In the genomic region with DNA sequence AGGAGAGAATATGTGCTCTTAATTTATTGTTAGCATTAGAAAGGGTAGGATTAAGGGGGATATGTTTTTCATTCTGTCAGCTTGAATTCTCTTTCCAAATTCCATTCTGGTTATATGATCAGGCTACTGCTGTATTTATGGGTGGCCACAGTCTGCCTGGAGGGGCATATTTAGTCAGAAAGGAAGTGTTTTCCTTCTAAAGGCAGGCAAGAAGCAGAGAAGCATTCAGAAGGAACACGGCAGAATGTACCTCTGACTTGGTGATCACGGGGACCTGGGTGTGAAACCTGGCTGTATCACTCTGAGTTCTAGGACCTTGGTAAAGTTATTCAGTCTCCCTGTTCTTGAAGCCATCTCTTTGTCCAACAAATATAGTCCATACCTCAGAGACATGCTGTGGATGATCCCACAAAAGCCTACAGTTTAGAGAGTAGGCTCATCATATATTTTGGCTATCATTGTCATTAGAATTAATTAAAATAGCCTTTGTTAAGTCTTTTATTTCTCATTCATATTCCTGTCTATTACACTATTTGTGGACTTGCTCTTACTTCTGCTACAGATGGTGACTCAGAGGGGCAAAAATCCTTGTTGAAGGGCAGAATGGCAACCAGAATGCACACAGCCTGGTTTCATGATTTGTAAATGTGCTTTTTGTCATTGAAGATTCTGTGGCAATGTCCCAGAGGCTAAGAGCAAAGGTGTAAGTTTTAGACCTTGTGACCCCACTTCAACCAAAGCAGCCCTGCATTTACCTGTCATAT, we compare ENCODE assay signal across 18 cellular contexts. TPM values are rescaled to one million over a fixed set of nuclear protein-coding genes. Genes with fewer than 3 reads are reported as not detected.
A peak's percentile ranks its signal among the peaks of the same experiment; 100 is the strongest.
DNase-seq lines count a peak whose midpoint lies in the region; ATAC-seq, FAIRE-seq and TF ChIP-seq lines count a peak whose summit lies in the region.
"Had no signal": no experiment of that assay in that cellular context is flagged by ENCODE, and none has a peak within 500 bp of the region (broad histone marks: within the 10 kb centered on the region; RNA-seq: fewer than 3 reads in every experiment).

No MANE protein-coding gene starts in this region.

- TF ChIP-seq POLR2A in IMR-90 (IDR thresholded peaks at IDR 0.05; ENCODE audit: low read depth, low read length) (no peak; the same call in 1 of the 2 replicates), transverse colon (IDR thresholded peaks at IDR 0.05) (no peak)

- TF ChIP-seq RAD21 in IMR-90 (IDR thresholded peaks at IDR 0.05; ENCODE audit: low read length), result no peak

- H3K23ac ChIP-seq in IMR-90 (ENCODE audit: low read depth, low read length), result peak overlapping the region; percentile 92; the same call in 1 of the 2 replicates

- TSS peak; percentile 86 for BruUV-seq in IMR-90 (replicated peaks; lab: Mats Ljungman, UMichigan)

- H2AK5ac ChIP-seq in IMR-90 (ENCODE audit: low read depth, low read length), result peak overlapping the region; percentile 58

- no peak overlapping the region for H2AK9ac ChIP-seq in IMR-90 (replicated peaks; ENCODE audit: low read depth, low read length, poor library complexity)

- H3K9me1 ChIP-seq in IMR-90 (ENCODE audit: insufficient read depth, low read length), result peaks cover 9% of the 10 kb centered on the region; the same call in 1 of the 2 replicates
- no peaks in the 10 kb centered on the region for H3K9me1 ChIP-seq in keratinocyte (ENCODE audit: control insufficient read depth, extremely low read depth, insufficient read depth, low read length)

- H3K27ac ChIP-seq in IMR-90 (ENCODE audit: insufficient read depth, low read length) (peak overlapping the region; percentile 71), astrocyte (ENCODE audit: low read depth, low read length) (peak overlapping the region; percentile 89), keratinocyte (ENCODE audit: control insufficient read depth, insufficient read depth, low read length) (peak overlapping the region; percentile 96), transverse colon (peak overlapping the region; percentile 83 to 86 (median 84))
- H3K27ac ChIP-seq: VCaP had no signal

- peak overlapping the region; percentile 82 for H3K4ac ChIP-seq in IMR-90 (ENCODE audit: low read depth, low read length)

- H3K18ac ChIP-seq in IMR-90 (ENCODE audit: low read depth, low read length), result peak overlapping the region; percentile 98

- peaks cover 29% of the 10 kb centered on the region for H3K36me3 Mint-ChIP-seq in astrocyte (ENCODE audit: low read depth, unreplicated experiment)
- H3K36me3 Mint-ChIP-seq: activated naive CD8-positive, alpha-beta T cell treated with anti-CD3 and anti-CD28 coated beads, Interleukin-2, amount 10 ng/mL, durations not matched to agents 7 days and 5 days; IgD-negative memory B cell had no signal

- FAIRE-seq in astrocyte (lab: Jason Lieb, UNC) (no peak), keratinocyte (lab: Jason Lieb, UNC) (peak; percentile 80)

- intact Hi-C loops in IMR-90 (cut with micrococcal nuclease), result loop anchor here (5.0 kb wide), 1 partner anchor 252 kb away; no protein-coding TSS in a partner anchor
- intact Hi-C loops in transverse colon (cut with DNase I; ENCODE audit: low total_unique reads), result no loop called here

- H4K5ac ChIP-seq in IMR-90 (ENCODE audit: low read depth, low read length), result peak overlapping the region; percentile 85

- no peak overlapping the region for H2AFZ ChIP-seq in IMR-90 (replicated peaks; ENCODE audit: low read length, poor library complexity)
- H2AFZ ChIP-seq in astrocyte (ENCODE audit: low read depth, low read length), result peak overlapping the region; percentile 4
- no peak overlapping the region for H2AFZ ChIP-seq in keratinocyte (ENCODE audit: control insufficient read depth, low read length)

- H3K4me3 Mint-ChIP-seq in astrocyte (ENCODE audit: unreplicated experiment), result peak overlapping the region; percentile 95
- H3K4me3 Mint-ChIP-seq: activated naive CD8-positive, alpha-beta T cell treated with anti-CD3 and anti-CD28 coated beads, Interleukin-2, amount 10 ng/mL, durations not matched to agents 7 days and 5 days; IgD-negative memory B cell; nephron progenitor cell; stimulated activated naive CD8-positive, alpha-beta T cell treated with anti-CD3 and anti-CD28 coated beads, Interleukin-15, Interleukin-2, amounts not matched to agents 100 ng/mL and 50 ng/mL, for 24 hours had no signal

- TF ChIP-seq CTCF in IMR-90 (conservative IDR thresholded peaks at IDR 0.05; ENCODE audit: low read depth, low read length) (no peak), astrocyte (IDR thresholded peaks at IDR 0.05; ENCODE audit: insufficient read depth, low read depth, low read length) (no peak), keratinocyte (optimal IDR thresholded peaks at IDR 0.05 in 1 of 3, IDR thresholded peaks at IDR 0.05 in 1 of 3, conservative IDR thresholded peaks at IDR 0.05 in 1 of 3; ENCODE audit: extremely low read depth in 1 of 3, insufficient read depth in 2 of 3, low read length in 3 of 3) (no peak), transverse colon (IDR thresholded peaks at IDR 0.05) (no peak)

- no CpG with 5 or more reads among the region's 2 CpGs for WGBS in IMR-90 (ENCODE audit: extremely low coverage in 2 of 2, insufficient read length in 1 of 2), 2 experiments
- WGBS in transverse colon (ENCODE audit: low coverage in 1 of 2), 2 donors, result 60% methylated on average over 1 to 2 of the region's 2 CpGs

- peak overlapping the region; percentile 84 for H2BK120ac ChIP-seq in IMR-90 (ENCODE audit: low read depth, low read length)

- H3K4me1 ChIP-seq in IMR-90 (ENCODE audit: control insufficient read depth, insufficient read depth, low read length), result peaks cover 14% of the 10 kb centered on the region
- H3K4me1 ChIP-seq in astrocyte (ENCODE audit: insufficient read depth, low read length), result peaks cover 41% of the 10 kb centered on the region
- peaks cover 52% of the 10 kb centered on the region for H3K4me1 ChIP-seq in keratinocyte (ENCODE audit: control insufficient read depth, extremely low read depth, insufficient read depth, low read length)
- peaks cover 0 to 12% (median 7%) of the 10 kb centered on the region in 4 donors for H3K4me1 ChIP-seq in transverse colon

- peak overlapping the region; percentile 87; the same call in 2 of the 3 replicates for H2BK15ac ChIP-seq in IMR-90 (ENCODE audit: low read depth, low read length)

- peak overlapping the region; percentile 60 for H4K91ac ChIP-seq in IMR-90 (ENCODE audit: insufficient read depth, low read depth, low read length)

- in situ Hi-C loops in IMR-90 (cut with MboI; ENCODE audit: low sequenced_read_pairs), result loop anchor here (10.0 kb wide), 1 partner anchor 410 kb away; no protein-coding TSS in a partner anchor
- in situ Hi-C loops in transverse colon (cut with MboI; ENCODE audit: low pct_ligation_motif_present in 1 of 4, low pct_unique_long_range_greater_than_20kb in 1 of 4, low sequenced_read_pairs in 3 of 4), result no loop called here

- CTCF ChIA-PET in IMR-90 (lab: Yijun Ruan, JAX), result interaction anchor here (2.2 kb wide), 1 partner anchor 12 kb away, joined by 5 read pairs; no protein-coding TSS in a partner anchor

- ATAC-seq in IMR-90 (ENCODE audit: low read depth), result no peak
- ATAC-seq: left lung, sciatic nerve had no signal

- H3K27ac Mint-ChIP-seq in astrocyte (ENCODE audit: unreplicated experiment), result peak overlapping the region; percentile 88
- H3K27ac Mint-ChIP-seq: activated naive CD8-positive, alpha-beta T cell treated with anti-CD3 and anti-CD28 coated beads, Interleukin-2, amount 10 ng/mL, durations not matched to agents 7 days and 5 days; IgD-negative memory B cell; nephron progenitor cell; stimulated activated naive CD8-positive, alpha-beta T cell treated with anti-CD3 and anti-CD28 coated beads, Interleukin-15, Interleukin-2, amounts not matched to agents 100 ng/mL and 50 ng/mL, for 24 hours had no signal

- H3K4me2 ChIP-seq in IMR-90 (ENCODE audit: low read depth, low read length) (peak overlapping the region; percentile 75), astrocyte (ENCODE audit: low read length) (peak overlapping the region; percentile 92), keratinocyte (ENCODE audit: control insufficient read depth, extremely low read depth, insufficient read depth, low read depth, low read length) (peak overlapping the region; percentile 100)

- H3K14ac ChIP-seq in IMR-90 (replicated peaks; ENCODE audit: low read depth, low read length), result peak overlapping the region; percentile 71

- H2BK20ac ChIP-seq in IMR-90 (ENCODE audit: low read depth, low read length), result peak overlapping the region; percentile 85

- H3K9me3 Mint-ChIP-seq in astrocyte (ENCODE audit: unreplicated experiment), result peaks cover 3% of the 10 kb centered on the region
- H3K9me3 Mint-ChIP-seq: activated naive CD8-positive, alpha-beta T cell treated with anti-CD3 and anti-CD28 coated beads, Interleukin-2, amount 10 ng/mL, durations not matched to agents 7 days and 5 days; nephron progenitor cell; stimulated activated naive CD8-positive, alpha-beta T cell treated with anti-CD3 and anti-CD28 coated beads, Interleukin-15, Interleukin-2, amounts not matched to agents 100 ng/mL and 50 ng/mL, for 24 hours had no signal

- TF ChIP-seq EP300 in transverse colon (IDR thresholded peaks at IDR 0.05; ENCODE audit: low read depth), result no peak

- H3K27me3 ChIP-seq in IMR-90 (ENCODE audit: control insufficient read depth, insufficient read depth, low read length) (no peaks in the 10 kb centered on the region), astrocyte (ENCODE audit: insufficient read depth, low read length) (no peaks in the 10 kb centered on the region), keratinocyte (ENCODE audit: control insufficient read depth, extremely low read depth, insufficient read depth, low read length) (no peaks in the 10 kb centered on the region), transverse colon (peaks cover 43% of the 10 kb centered on the region)

- H3K9me3 ChIP-seq in IMR-90 (ENCODE audit: control insufficient read depth, insufficient read depth, low read length) (no peaks in the 10 kb centered on the region), astrocyte (ENCODE audit: insufficient read depth, low read depth, low read length) (no peaks in the 10 kb centered on the region), keratinocyte (ENCODE audit: control insufficient read depth, low read depth, low read length) (no peaks in the 10 kb centered on the region), transverse colon (no peaks in the 10 kb centered on the region)
- H3K9me3 ChIP-seq: left lung had no signal

- H2BK5ac ChIP-seq in IMR-90 (ENCODE audit: low read depth, low read length, poor library complexity, severe bottlenecking), result peak overlapping the region; percentile 91

- H3K36me3 ChIP-seq in IMR-90 (ENCODE audit: control insufficient read depth, insufficient read depth, low read length), result peaks cover 24% of the 10 kb centered on the region
- peaks cover 11% of the 10 kb centered on the region for H3K36me3 ChIP-seq in astrocyte (ENCODE audit: insufficient read depth, low read length)
- H3K36me3 ChIP-seq in keratinocyte (ENCODE audit: control insufficient read depth in 2 of 2, extremely low read depth in 1 of 2, insufficient read depth in 2 of 2, low read length in 2 of 2), result peaks cover 0 to 23% of the 10 kb centered on the region in 2 experiments
- no peaks in the 10 kb centered on the region for H3K36me3 ChIP-seq in transverse colon
- H3K36me3 ChIP-seq: left lung had no signal

- POLR2A ChIA-PET in IMR-90 (lab: Charles Lee; ENCODE audit: unreplicated experiment), result interaction anchor here (0.6 to 1.1 kb wide), 2 partner anchors 396 to 411 kb away, joined by 3 read pairs; no protein-coding TSS in a partner anchor

- DNase-seq in IMR-90, result peak; percentile 44
- peak; percentile 63 for DNase-seq in astrocyte (ENCODE audit: low read depth)
- DNase-seq in keratinocyte (ENCODE audit: low read depth, low spot score), result no peak
- no peak for DNase-seq in transverse colon
- no peak for DNase-seq in SHP77 treated with DMSO at 0.1 percent for 48 hours (lab: John Stamatoyannopoulos, UW)
- DNase-seq in NCI-H748 treated with DMSO at 0.1 percent for 48 hours (lab: John Stamatoyannopoulos, UW), result no peak
- no peak for DNase-seq in HCEC 1CT
- DNase-seq: activated CD8-positive, alpha-beta memory T cell treated with anti-CD3 and anti-CD28 coated beads, Interleukin-2, amount 50 U/mL, for 48 hours; activated naive CD8-positive, alpha-beta T cell treated with anti-CD3 and anti-CD28 coated beads, Interleukin-2, amount 10 ng/mL, durations not matched to agents 7 days and 5 days; dermis blood vessel endothelial cell; left lung; NCI-H1694 treated with DMSO at 0.1 percent for 48 hours; NCI-H774; nephron progenitor cell had no signal

- peak overlapping the region; percentile 15 to 80 for H4K8ac ChIP-seq in IMR-90 (ENCODE audit: low read depth in 2 of 2, low read length in 2 of 2)

- dilution Hi-C loops in IMR-90 (cut with HindIII; ENCODE audit: low sequenced_read_pairs, unreplicated experiment), result no loop called here
- dilution Hi-C loops in keratinocyte (cut with MboI; ENCODE audit: extremely low pct_ligation_motif_present, low sequenced_read_pairs), result no loop called here

- peaks cover 49% of the 10 kb centered on the region for H3K4me1 Mint-ChIP-seq in astrocyte (ENCODE audit: low read depth, unreplicated experiment)
- H3K4me1 Mint-ChIP-seq: activated naive CD8-positive, alpha-beta T cell treated with anti-CD3 and anti-CD28 coated beads, Interleukin-2, amount 10 ng/mL, durations not matched to agents 7 days and 5 days had no signal

- peaks cover 5% of the 10 kb centered on the region; the same call in 1 of the 2 replicates for H4K20me1 ChIP-seq in IMR-90 (ENCODE audit: insufficient read depth, low read length)
- H4K20me1 ChIP-seq in astrocyte (ENCODE audit: insufficient read depth, low read length), result peaks cover 16% of the 10 kb centered on the region
- no peaks in the 10 kb centered on the region for H4K20me1 ChIP-seq in keratinocyte (ENCODE audit: control insufficient read depth, extremely low read depth, insufficient read depth, low read length)

- peak overlapping the region; percentile 55 for H3K9ac ChIP-seq in IMR-90 (ENCODE audit: low read depth, low read length)
- peak overlapping the region; percentile 87 for H3K9ac ChIP-seq in astrocyte (ENCODE audit: low read length)
- peak overlapping the region; percentile 88 for H3K9ac ChIP-seq in keratinocyte (ENCODE audit: control insufficient read depth, extremely low read depth, insufficient read depth, low read length)

- no peaks in the 10 kb centered on the region for H3K27me3 Mint-ChIP-seq in astrocyte (ENCODE audit: low read depth, unreplicated experiment)

- peaks cover 68% of the 10 kb centered on the region for H3K79me2 ChIP-seq in astrocyte (ENCODE audit: insufficient read depth, low read length)
- H3K79me2 ChIP-seq in keratinocyte (ENCODE audit: control insufficient read depth, insufficient read depth, low read length), result no peaks in the 10 kb centered on the region

- H3K4me3 ChIP-seq in IMR-90 (ENCODE audit: insufficient read depth, low read depth, low read length), result peak overlapping the region; percentile 21
- peak overlapping the region; percentile 73 for H3K4me3 ChIP-seq in astrocyte (ENCODE audit: insufficient read depth, low read depth, low read length)
- H3K4me3 ChIP-seq in keratinocyte (ENCODE audit: control insufficient read depth in 2 of 3, extremely low read depth in 1 of 3, insufficient read depth in 2 of 3, low read depth in 1 of 3, low read length in 3 of 3), result peak overlapping the region in 2 of 3 experiments; percentile 39 to 80
- H3K4me3 ChIP-seq in transverse colon, result peak overlapping the region in 3 of 4 donors; percentile 26 to 47 (median 30)

- peaks cover 44 to 54% of the 10 kb centered on the region in 2 experiments for H3K79me1 ChIP-seq in IMR-90 (ENCODE audit: low read depth in 1 of 2, low read length in 2 of 2)

- H3K56ac ChIP-seq in IMR-90 (ENCODE audit: extremely low read depth, insufficient read depth, low read length), result peak overlapping the region; percentile 72

RNA-seq across cellular contexts. Expression of a gene that starts 2.7 kb away (rescaled TPM):
- 170 and 192 TPM in 2 replicates for total RNA-seq in IMR-90 (2012; rRNA removed)
- polyA plus RNA-seq in IMR-90 (2012; rRNA removed), result 236 and 253 TPM in 2 replicates
- polyA plus RNA-seq in IMR-90 (2012; cell fraction: cytosol; rRNA removed), result 158 and 229 TPM in 2 replicates
- polyA plus RNA-seq in IMR-90 (2012; cell fraction: nucleus; rRNA removed; ENCODE audit: low replicate concordance), result 320 and 374 TPM in 2 replicates
- total RNA-seq in astrocyte, result 747 and 1,099 TPM in 2 replicates
- polyA plus RNA-seq in keratinocyte, result 50.0 to 103 TPM (median 58.7 TPM) in 3 replicates
- 9.7 TPM for polyA plus RNA-seq in keratinocyte (2011; ENCODE audit: low read depth)
- 11.0 and 13.9 TPM in 2 replicates for polyA plus RNA-seq in keratinocyte (2011; cell fraction: cytosol; rRNA removed)
- polyA plus RNA-seq in keratinocyte (2011; cell fraction: nucleus; rRNA removed), result 220 and 317 TPM in 2 replicates
- 9.3 and 67.3 TPM in 2 replicates for polyA plus RNA-seq in keratinocyte (2012; ENCODE audit: low replicate concordance)
- 156 to 171 TPM (median 163 TPM) in 3 replicates for polyA minus RNA-seq in keratinocyte
- polyA minus RNA-seq in keratinocyte (2011; cell fraction: cytosol; rRNA and poly(A)+ RNA removed), result 52.0 TPM
- polyA minus RNA-seq in keratinocyte (2011; cell fraction: nucleus; rRNA and poly(A)+ RNA removed), result 323 and 527 TPM in 2 replicates
- 100 to 1,000 TPM in 1 of 4 donors, 10 to 100 TPM in 3; 29.4 to 316 (median 61.9) TPM for total RNA-seq in transverse colon
- polyA plus RNA-seq: IgD-negative memory B cell had no signal

Comparison
In these comparisons a context has a peak if more than half of its experiments do, and no peak if none do; other contexts are left out.
1. DNase-seq: peak in IMR-90 (single experiment) and astrocyte (single experiment); none in keratinocyte (single experiment), transverse colon (single experiment), SHP77 treated with DMSO at 0.1 percent for 48 hours (single experiment), NCI-H748 treated with DMSO at 0.1 percent for 48 hours (single experiment) and HCEC 1CT (single experiment).
2. H3K4me3 ChIP-seq: peak in every context shown above with its lines; median percentile 73 in astrocyte; 60 in keratinocyte; 30 in transverse colon; 21 in IMR-90.
3. Peak in every context shown above with its lines, with median percentiles within 50 percentile points of each other: H3K27ac ChIP-seq, H3K4me2 ChIP-seq and H3K9ac ChIP-seq.